Comparison of ENCODE assay signal across 11 cellular contexts in the genomic region with DNA sequence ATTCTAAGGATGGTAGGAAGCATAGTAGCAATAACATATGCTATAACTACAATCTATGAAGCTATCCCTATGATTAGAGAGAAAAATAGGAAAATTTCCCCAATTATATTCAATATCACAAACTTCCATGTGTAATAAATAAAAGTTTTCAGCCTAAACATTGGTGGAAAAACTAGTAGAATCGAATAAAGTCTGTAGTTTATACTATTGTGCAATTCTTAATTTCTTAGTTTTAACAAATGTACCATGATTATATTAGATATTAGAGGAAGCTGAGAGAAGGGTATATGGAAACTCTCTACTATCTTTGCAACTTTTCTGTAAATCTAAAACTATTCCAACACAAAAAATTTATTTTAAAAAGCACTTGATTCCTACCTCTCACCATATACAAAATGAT. TPM values are rescaled to one million over a fixed set of nuclear protein-coding genes. Genes with fewer than 3 reads are reported as not detected.
"Had no signal": no experiment of that assay in that cellular context is flagged by ENCODE, and none has a peak within 500 bp of the region (broad histone marks: within the 10 kb centered on the region; RNA-seq: fewer than 3 reads in every experiment).

No MANE protein-coding gene starts in this region.

- H3K27ac ChIP-seq: GM23248 had no signal

- H3K4me2 ChIP-seq: GM23338 had no signal

- DNase-seq: GM23248, GOT3, H7, H9, HCEC 1CT, HFFc6 had no signal

- H3K4me3 ChIP-seq: GM23248, GM23338, HAP-1 had no signal

- H3K27ac Mint-ChIP-seq: GM23338, H9, HFFc6 had no signal

- H3K9ac ChIP-seq: GM23248 had no signal

- H3K4me3 Mint-ChIP-seq: GM23338, H9, HFFc6 had no signal

- H3K4me1 Mint-ChIP-seq: GM23338, H9 had no signal

- H2AFZ ChIP-seq: GM23248, GM23338 had no signal

- ATAC-seq: GM23338, HCT116 had no signal

- H3K36me3 ChIP-seq: HAP-1 had no signal

- H3K4me1 ChIP-seq: HAP-1 had no signal

- FAIRE-seq: H1, H54 had no signal

- H3K9me3 Mint-ChIP-seq: GM23338, H9, HFFc6 had no signal

- H3K9me3 ChIP-seq: HAP-1 had no signal

RNA-seq across cellular contexts. Expression of gene GFI1, which starts 13.8 kb away (rescaled TPM):
- total RNA-seq: GM23248 had no signal
- polyA plus RNA-seq: GM23248, GM23338 had no signal
